ENCODE assay signal across 20 cellular contexts in the genomic region with DNA sequence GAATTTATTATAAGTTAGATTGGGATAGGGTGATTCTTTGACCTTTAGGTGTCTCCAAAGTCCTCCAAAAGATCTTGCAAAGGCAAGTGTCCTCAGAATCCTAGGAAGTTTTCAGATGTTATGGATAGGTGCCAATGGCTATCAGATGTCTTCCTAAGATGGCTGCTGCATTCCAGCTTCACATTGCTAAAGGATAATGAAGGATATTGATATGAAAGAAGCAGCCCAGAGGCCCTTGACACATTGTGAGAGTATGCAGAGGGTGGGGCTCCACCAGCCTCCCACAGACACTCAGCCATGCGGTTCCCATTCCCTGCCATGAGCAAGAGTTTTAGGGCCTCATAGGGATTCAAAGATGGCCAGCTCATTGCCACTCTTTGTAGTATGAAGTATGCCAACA. TPM values are rescaled to one million over a fixed set of nuclear protein-coding genes. Genes with fewer than 3 reads are reported as not detected.
"Had no signal": no experiment of that assay in that cellular context is flagged by ENCODE, and none has a peak within 500 bp of the region (broad histone marks: within the 10 kb centered on the region; RNA-seq: fewer than 3 reads in every experiment).

No MANE protein-coding gene starts in this region.

- DNase-seq: activated CD4-positive, alpha-beta T cell treated with anti-CD3 and anti-CD28 coated beads, Interleukin-2, amount 50 U/mL, for 1 hour; activated naive CD4-positive, alpha-beta T cell; activated naive CD8-positive, alpha-beta T cell treated with anti-CD3 and anti-CD28 coated beads, Interleukin-2, amount 50 U/mL, for 24 hours; aorta; foreskin melanocyte; head of caudate nucleus; left colon; midbrain; naive B cell; ovary; sigmoid colon; stimulated activated CD4-positive, alpha-beta T cell treated with anti-CD3 and anti-CD28 coated beads, Interleukin-2, amount 100 ng/mL, for 24 hours; SW 1271; thyroid gland; uterus had no signal

- H3K4me3 ChIP-seq: lung, ovary, sigmoid colon, thyroid gland, uterus had no signal

- H3K36me3 Mint-ChIP-seq: stimulated activated effector memory CD8-positive, alpha-beta T cell treated with anti-CD3 and anti-CD28 coated beads, Interleukin-12 subunit alpha, Interleukin-12 subunit beta, amount 100 ng/mL, for 72 hours had no signal

- H3K27ac Mint-ChIP-seq: activated naive CD8-positive, alpha-beta T cell treated with anti-CD3 and anti-CD28 coated beads, Interleukin-2, amount 50 U/mL, for 24 hours; activated T-helper 1 cell treated with anti-CD3 and anti-CD28 coated beads, Interleukin-12 subunit alpha, Interleukin-12 subunit beta, Interleukin-2, Interleukin-4 antibody, amounts not matched to agents 30 ng/mL and 10 ng/mL and 1 ng/mL, durations not matched to agents 14 hours and 24 hours and 36 hours; stimulated activated effector memory CD8-positive, alpha-beta T cell treated with anti-CD3 and anti-CD28 coated beads, Interleukin-12 subunit alpha, Interleukin-12 subunit beta, amount 100 ng/mL, for 72 hours had no signal

- H3K4me1 Mint-ChIP-seq: activated naive CD8-positive, alpha-beta T cell treated with anti-CD3 and anti-CD28 coated beads, Interleukin-2, amount 50 U/mL, for 24 hours; naive B cell; stimulated activated effector memory CD8-positive, alpha-beta T cell treated with anti-CD3 and anti-CD28 coated beads, Interleukin-12 subunit alpha, Interleukin-12 subunit beta, amount 100 ng/mL, for 72 hours had no signal

- H3K4me3 Mint-ChIP-seq: activated naive CD8-positive, alpha-beta T cell treated with anti-CD3 and anti-CD28 coated beads, Interleukin-2, amount 50 U/mL, for 24 hours; activated T-helper 1 cell treated with anti-CD3 and anti-CD28 coated beads, Interleukin-12 subunit alpha, Interleukin-12 subunit beta, Interleukin-2, Interleukin-4 antibody, amounts not matched to agents 30 ng/mL and 10 ng/mL and 1 ng/mL, durations not matched to agents 14 hours and 24 hours and 36 hours; naive B cell; stimulated activated effector memory CD8-positive, alpha-beta T cell treated with anti-CD3 and anti-CD28 coated beads, Interleukin-12 subunit alpha, Interleukin-12 subunit beta, amount 100 ng/mL, for 72 hours had no signal

RNA-seq across cellular contexts. Expression of a gene that starts 22.3 kb away (rescaled TPM):
- total RNA-seq: activated CD8-positive, alpha-beta memory T cell treated with anti-CD3 and anti-CD28 coated beads for 36 hours; activated T-helper 1 cell treated with anti-CD3 and anti-CD28 coated beads, Interleukin-12 subunit alpha, Interleukin-12 subunit beta, Interleukin-2, Interleukin-4 antibody, amounts not matched to agents 30 ng/mL and 10 ng/mL and 1 ng/mL, durations not matched to agents 14 hours and 24 hours and 36 hours; left colon; ovary; sigmoid colon; T-helper 2 cell treated with Interferon-gamma antibody and Interleukin-4, amounts not matched to agents 100 ng/mL and 5 ng/mL, for 36 hours had no signal
- polyA plus RNA-seq: aorta, ovary had no signal
